ENCODE assay signal across 20 cellular contexts in genomic region chr17:8705427-8705826, GRCh38. TPM values are rescaled to one million over a fixed set of nuclear protein-coding genes. Genes with fewer than 3 reads are reported as not detected.
A peak's percentile ranks its signal among the peaks of the same experiment; 100 is the strongest.
DNase-seq lines count a peak whose midpoint lies in the region; ATAC-seq, FAIRE-seq and TF ChIP-seq lines count a peak whose summit lies in the region.
"Had no signal": no experiment of that assay in that cellular context is flagged by ENCODE, and none has a peak within 500 bp of the region (broad histone marks: within the 10 kb centered on the region; RNA-seq: fewer than 3 reads in every experiment).

No MANE protein-coding gene starts in this region.

- TF ChIP-seq POLR2A in Peyer's patch (IDR thresholded peaks at IDR 0.05): no peak

- H3K27ac Mint-ChIP-seq in neural progenitor cell: peak overlapping the region; percentile 16
- H3K27ac Mint-ChIP-seq: CD4-positive, alpha-beta memory T cell had no signal

- no peak overlapping the region for H2AFZ ChIP-seq in neural progenitor cell (replicated peaks)
- H2AFZ ChIP-seq: GM23248 had no signal

- H3K9ac ChIP-seq in neural progenitor cell: no peak overlapping the region
- H3K9ac ChIP-seq: GM23248 had no signal

- H3K4me1 Mint-ChIP-seq in neural progenitor cell: no peaks in the 10 kb centered on the region

- no peak overlapping the region for H3K4me3 ChIP-seq in bronchial epithelial cell (ENCODE audit: low read depth, low read length)
- no peak overlapping the region for H3K4me3 ChIP-seq in neural progenitor cell
- H3K4me3 ChIP-seq in Peyer's patch: no peak overlapping the region
- H3K4me3 ChIP-seq: GM23248 had no signal

- DNase-seq in bronchial epithelial cell (ENCODE audit: low read depth): no peak
- DNase-seq in neural progenitor cell (ENCODE audit: low spot score): no peak
- peak; percentile 14 for DNase-seq in sciatic nerve (ENCODE audit: low spot score)
- no peak for DNase-seq in NCI-H82 (lab: John Stamatoyannopoulos, UW)
- DNase-seq in Peyer's patch: no peak
- DNase-seq in cerebellar nuclear complex (lab: John Stamatoyannopoulos, UW): no peak
- DNase-seq: C1 segment of cervical spinal cord; Calu3; CD4-positive, alpha-beta memory T cell; COR-L47; DMS53; DND-41; GM23248; H7; HCEC 1CT had no signal

- no peak overlapping the region for H3K4me3 Mint-ChIP-seq in neural progenitor cell

- H3K36me3 ChIP-seq in bronchial epithelial cell (ENCODE audit: control insufficient read depth, insufficient read depth, low read length): no peaks in the 10 kb centered on the region
- H3K36me3 ChIP-seq in neural progenitor cell: no peaks in the 10 kb centered on the region
- H3K36me3 ChIP-seq in Peyer's patch: no peaks in the 10 kb centered on the region

- no peaks in the 10 kb centered on the region for H3K79me2 ChIP-seq in neural progenitor cell (ENCODE audit: low read depth)

- H3K27ac ChIP-seq in neural progenitor cell (no peak overlapping the region), Peyer's patch (no peak overlapping the region)
- H3K27ac ChIP-seq: GM23248 had no signal

- H3K9me3 ChIP-seq in neural progenitor cell (ENCODE audit: low read depth): no peaks in the 10 kb centered on the region
- no peaks in the 10 kb centered on the region for H3K9me3 ChIP-seq in Peyer's patch

- no peaks in the 10 kb centered on the region for H3K36me3 Mint-ChIP-seq in neural progenitor cell
- H3K36me3 Mint-ChIP-seq: CD4-positive, alpha-beta memory T cell had no signal

- no peaks in the 10 kb centered on the region for H3K27me3 ChIP-seq in bronchial epithelial cell (ENCODE audit: control insufficient read depth, insufficient read depth, low read length)
- H3K27me3 ChIP-seq in neural progenitor cell: no peaks in the 10 kb centered on the region
- no peaks in the 10 kb centered on the region for H3K27me3 ChIP-seq in Peyer's patch

- H3K4me1 ChIP-seq in neural progenitor cell (no peaks in the 10 kb centered on the region), Peyer's patch (no peaks in the 10 kb centered on the region)

- peak; percentile 55 for FAIRE-seq in bronchial epithelial cell (lab: Jason Lieb, UNC)
- FAIRE-seq: G401.6, GM12892, H1 had no signal

- H3K9me3 Mint-ChIP-seq in neural progenitor cell: peaks cover 10% of the 10 kb centered on the region

- H4K20me1 ChIP-seq in neural progenitor cell (ENCODE audit: low read depth): no peaks in the 10 kb centered on the region

- H3K27me3 Mint-ChIP-seq in neural progenitor cell (ENCODE audit: insufficient read depth, low read depth): peaks cover 7% of the 10 kb centered on the region

- no peaks in the 10 kb centered on the region for H3F3A ChIP-seq in neural progenitor cell (ENCODE audit: low read depth)

- TF ChIP-seq CTCF in bronchial epithelial cell (IDR thresholded peaks at IDR 0.05; ENCODE audit: insufficient read depth, low read length, severe bottlenecking) (no peak), neural progenitor cell (IDR thresholded peaks at IDR 0.05) (no peak), Peyer's patch (IDR thresholded peaks at IDR 0.05) (no peak)

- no peak overlapping the region for H3K4me2 ChIP-seq in neural progenitor cell

- intact Hi-C loops in sciatic nerve (cut with DNase I): no loop called here

- ATAC-seq in sciatic nerve: no peak

RNA-seq across cellular contexts. Expression of gene CCDC42, which starts 39.2 kb away (rescaled TPM):
- total RNA-seq in bronchial epithelial cell (not detected in 2 replicates), neural progenitor cell (ENCODE audit: low replicate concordance) (not detected in 2 replicates), sciatic nerve (not detected), Peyer's patch (not detected)
- total RNA-seq: A172, A673, Calu3, GM23248, H1, H7 had no signal

RNA-seq across cellular contexts. Expression of gene SPDYE4, which starts 52.9 kb away (rescaled TPM):
- total RNA-seq in bronchial epithelial cell (not detected in 2 replicates), neural progenitor cell (ENCODE audit: low replicate concordance) (not detected in 2 replicates), sciatic nerve (not detected), Peyer's patch (not detected)
- total RNA-seq: A172; A673; Calu3; CD4-positive, alpha-beta memory T cell; GM23248; H1; H7 had no signal
